Comparison of ENCODE assay signal across 1 cellular context in the genomic region with DNA sequence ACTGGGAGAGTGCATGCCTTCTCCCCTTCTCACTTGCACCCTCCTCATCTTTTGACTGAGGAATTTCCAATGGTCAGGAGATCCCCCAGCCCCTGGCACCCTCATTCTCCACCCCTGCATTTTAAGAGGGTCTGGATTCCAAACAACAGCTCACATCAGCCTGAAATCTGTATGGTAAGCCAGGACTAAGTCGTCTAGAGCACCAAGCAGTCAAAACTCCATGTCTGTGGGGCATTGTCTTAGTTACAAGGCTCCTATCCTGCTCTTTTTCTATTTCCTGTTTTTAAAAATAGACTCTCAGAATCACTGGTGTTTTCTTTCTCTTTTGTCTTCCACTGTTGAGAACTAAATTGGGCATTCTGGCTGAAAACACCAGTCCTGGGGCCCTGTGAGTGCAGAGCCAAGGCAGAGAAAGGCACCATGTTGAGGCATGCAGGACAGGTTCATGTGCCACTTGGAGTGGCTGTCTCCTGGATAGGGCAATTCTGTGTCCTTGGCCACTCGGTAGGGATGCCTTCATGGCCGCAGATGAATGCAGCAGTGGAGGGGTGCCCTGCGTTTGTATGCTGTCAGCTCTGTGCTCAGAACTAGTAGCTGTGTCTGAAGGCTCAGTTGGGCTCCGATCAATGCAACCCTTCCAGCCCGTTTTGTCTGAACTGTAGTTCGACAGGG.
TF ChIP-seq lines count a peak whose summit lies in the region.

No MANE protein-coding gene starts in this region.

TF ChIP-seq in H1, 55 proteins besides CTCF, POLR2A, EP300 and RAD21 (continued from another document):
- no peak for TF ChIP-seq ASH2L (IDR thresholded peaks at IDR 0.05; ENCODE audit: low read length)
- TF ChIP-seq RBBP5 (IDR thresholded peaks at IDR 0.05; ENCODE audit: borderline replicate concordance, low read depth, low read length), result no peak
- no peak for TF ChIP-seq KDM4A (IDR thresholded peaks at IDR 0.05; ENCODE audit: low read depth, low read length, severe bottlenecking)
- no peak for TF ChIP-seq CHD2 (IDR thresholded peaks at IDR 0.05; ENCODE audit: low read length)
- TF ChIP-seq NANOG (IDR thresholded peaks at IDR 0.05; ENCODE audit: insufficient read depth, low read depth, low read length, poor library complexity, severe bottlenecking), result no peak
- no peak for TF ChIP-seq TAF1 (IDR thresholded peaks at IDR 0.05; ENCODE audit: low read depth, low read length)
- no peak for TF ChIP-seq TBP (IDR thresholded peaks at IDR 0.05; ENCODE audit: low read depth, low read length)
- TF ChIP-seq CBX5 (IDR thresholded peaks at IDR 0.05; ENCODE audit: low read depth, low read length), result no peak
- no peak for TF ChIP-seq KDM5A (IDR thresholded peaks at IDR 0.05; ENCODE audit: low read length)
- no peak for TF ChIP-seq RNF2 (IDR thresholded peaks at IDR 0.05; ENCODE audit: borderline replicate concordance, low read depth, low read length, missing control alignments, poor library complexity, severe bottlenecking)
- TF ChIP-seq GTF2F1 (IDR thresholded peaks at IDR 0.05; ENCODE audit: borderline replicate concordance, low read depth, low read length), result no peak
- TF ChIP-seq SAP30 (IDR thresholded peaks at IDR 0.05; ENCODE audit: insufficient read depth, insufficient replicate concordance, low read length), result no peak
- TF ChIP-seq RXRA (IDR thresholded peaks at IDR 0.05; ENCODE audit: insufficient read depth, low read depth, low read length), result no peak
- TF ChIP-seq ZNF274 (IDR thresholded peaks at IDR 0.05; ENCODE audit: borderline replicate concordance, extremely low read depth, low read length), result no peak
